In the genomic region with DNA sequence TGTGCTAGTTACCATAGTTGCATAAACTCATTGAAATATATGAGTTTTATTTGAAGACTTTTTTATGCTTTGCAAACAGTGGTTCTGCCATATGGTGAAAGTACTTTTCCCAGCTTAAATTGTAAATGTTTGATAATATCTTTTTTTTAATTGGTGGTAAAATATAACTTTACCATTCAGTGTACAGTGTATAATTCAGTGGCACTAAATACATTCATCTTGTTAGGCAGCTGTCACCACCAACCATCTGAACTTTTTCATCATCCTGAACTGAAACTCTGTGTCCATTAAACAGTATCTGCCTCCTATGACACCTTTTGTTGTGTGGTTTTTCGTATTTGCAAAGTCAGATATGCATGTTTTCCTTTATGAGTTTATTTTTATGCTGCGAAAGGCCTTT, we compare ENCODE assay signal across 14 cellular contexts. TPM values are rescaled to one million over a fixed set of nuclear protein-coding genes. Genes with fewer than 3 reads are reported as not detected.
A peak's percentile ranks its signal among the peaks of the same experiment; 100 is the strongest.
DNase-seq lines count a peak whose midpoint lies in the region; ATAC-seq and TF ChIP-seq lines count a peak whose summit lies in the region.
"Had no signal": no experiment of that assay in that cellular context is flagged by ENCODE, and none has a peak within 500 bp of the region (broad histone marks: within the 10 kb centered on the region; RNA-seq: fewer than 3 reads in every experiment).

No MANE protein-coding gene starts in this region.

- H3K4me2 ChIP-seq in KMS-11: peak overlapping the region; percentile 19
- H3K4me2 ChIP-seq: A549 had no signal

- H3K4me3 ChIP-seq in KMS-11 (IDR thresholded peaks at IDR 0.05; ENCODE audit: insufficient read depth, low read depth, low read length): no peak overlapping the region
- no peak overlapping the region for H3K4me3 ChIP-seq in naive thymus-derived CD4-positive, alpha-beta T cell (ENCODE audit: low read length)
- H3K4me3 ChIP-seq in CD8-positive, alpha-beta memory T cell (ENCODE audit: low read length): no peak overlapping the region
- H3K4me3 ChIP-seq: A549 had no signal

- CTCF ChIA-PET in naive thymus-derived CD4-positive, alpha-beta T cell (lab: Charles Lee): no interaction called here
- CTCF ChIA-PET in CD8-positive, alpha-beta memory T cell (lab: Charles Lee): interaction anchor here (0.7 to 1.1 kb wide), 2 partner anchors 12 to 20 kb away, joined by 3 read pairs; no protein-coding TSS in a partner anchor

- H3K27me3 ChIP-seq in KMS-11 (ENCODE audit: insufficient read depth, low read depth): no peaks in the 10 kb centered on the region
- H3K27me3 ChIP-seq in naive thymus-derived CD4-positive, alpha-beta T cell (ENCODE audit: control insufficient read depth in 2 of 2, insufficient read depth in 2 of 2, low read length in 2 of 2): no peaks in the 10 kb centered on the region
- H3K27me3 ChIP-seq in CD8-positive, alpha-beta memory T cell (ENCODE audit: insufficient read depth, low read length, poor library complexity, severe bottlenecking): no peaks in the 10 kb centered on the region

- POLR2A ChIA-PET in naive thymus-derived CD4-positive, alpha-beta T cell (lab: Charles Lee): no interaction called here
- POLR2A ChIA-PET in CD8-positive, alpha-beta memory T cell (lab: Charles Lee): no interaction called here

- peaks cover 14% of the 10 kb centered on the region for H3K36me3 Mint-ChIP-seq in activated naive CD4-positive, alpha-beta T cell treated with anti-CD3 and anti-CD28 coated beads, Interleukin-2, amount 50 U/mL, for 24 hours
- peaks cover 18% of the 10 kb centered on the region for H3K36me3 Mint-ChIP-seq in T-helper 17 cell (ENCODE audit: low read depth)
- H3K36me3 Mint-ChIP-seq in naive thymus-derived CD4-positive, alpha-beta T cell: peaks cover 12 to 64% (median 32%) of the 10 kb centered on the region in 5 donors
- H3K36me3 Mint-ChIP-seq in CD8-positive, alpha-beta memory T cell: peaks cover 17 to 88% (median 34%) of the 10 kb centered on the region in 3 donors

- H3K79me2 ChIP-seq in KMS-11 (ENCODE audit: insufficient read depth, low read depth): no peaks in the 10 kb centered on the region

- DNase-seq in activated naive CD4-positive, alpha-beta T cell treated with anti-CD3 and anti-CD28 coated beads, Interleukin-2, amount 50 U/mL, for 16 hours: no peak
- no peak for DNase-seq in T-helper 17 cell
- no peak for DNase-seq in naive thymus-derived CD4-positive, alpha-beta T cell
- no peak for DNase-seq in NCI-H2171 (lab: John Stamatoyannopoulos, UW)
- no peak for DNase-seq in CD8-positive, alpha-beta memory T cell
- DNase-seq: DMS53, GF-D8, HCEC 1CT, HFFc6 had no signal

- no peaks in the 10 kb centered on the region for H4K20me1 ChIP-seq in KMS-11 (ENCODE audit: insufficient read depth)

- no peaks in the 10 kb centered on the region for H3K9me3 Mint-ChIP-seq in activated naive CD4-positive, alpha-beta T cell treated with anti-CD3 and anti-CD28 coated beads, Interleukin-2, amount 50 U/mL, for 24 hours
- H3K9me3 Mint-ChIP-seq in naive thymus-derived CD4-positive, alpha-beta T cell: no peaks in the 10 kb centered on the region
- no peaks in the 10 kb centered on the region for H3K9me3 Mint-ChIP-seq in CD8-positive, alpha-beta memory T cell
- H3K9me3 Mint-ChIP-seq: CD14-positive monocyte, HFFc6 had no signal

- H3K9me3 ChIP-seq in T-helper 17 cell (ENCODE audit: control insufficient read depth, low read length, poor library complexity, severe bottlenecking): no peaks in the 10 kb centered on the region
- H3K9me3 ChIP-seq in naive thymus-derived CD4-positive, alpha-beta T cell (ENCODE audit: control insufficient read depth in 2 of 3, low read length in 3 of 3): no peaks in the 10 kb centered on the region
- H3K9me3 ChIP-seq in CD8-positive, alpha-beta memory T cell (ENCODE audit: low read length): no peaks in the 10 kb centered on the region
- H3K9me3 ChIP-seq: A549 had no signal

- H3K4me1 Mint-ChIP-seq in activated naive CD4-positive, alpha-beta T cell treated with anti-CD3 and anti-CD28 coated beads, Interleukin-2, amount 50 U/mL, for 24 hours: peaks cover 19% of the 10 kb centered on the region
- H3K4me1 Mint-ChIP-seq in T-helper 17 cell: peaks cover 12% of the 10 kb centered on the region
- H3K4me1 Mint-ChIP-seq in naive thymus-derived CD4-positive, alpha-beta T cell: peaks cover 5 to 37% (median 25%) of the 10 kb centered on the region in 7 donors
- H3K4me1 Mint-ChIP-seq in CD8-positive, alpha-beta memory T cell: peaks cover 17 to 31% (median 30%) of the 10 kb centered on the region in 3 donors
- H3K4me1 Mint-ChIP-seq: CD14-positive monocyte had no signal

- ATAC-seq in T-helper 17 cell: no peak
- ATAC-seq in naive thymus-derived CD4-positive, alpha-beta T cell: no peak
- ATAC-seq: A549, HepG2 had no signal

- no peak overlapping the region for H2AFZ ChIP-seq in KMS-11 (ENCODE audit: low read depth)

- no peak overlapping the region for H3K9ac ChIP-seq in KMS-11

- H3K27me3 Mint-ChIP-seq in activated naive CD4-positive, alpha-beta T cell treated with anti-CD3 and anti-CD28 coated beads, Interleukin-2, amount 50 U/mL, for 24 hours: no peaks in the 10 kb centered on the region
- H3K27me3 Mint-ChIP-seq in T-helper 17 cell: no peaks in the 10 kb centered on the region
- no peaks in the 10 kb centered on the region for H3K27me3 Mint-ChIP-seq in naive thymus-derived CD4-positive, alpha-beta T cell
- H3K27me3 Mint-ChIP-seq in CD8-positive, alpha-beta memory T cell: no peaks in the 10 kb centered on the region

- H3K27ac ChIP-seq in KMS-11: 0 out of 2 replicates have a peak overlapping the region, but pooled peaks have one; percentile 7
- no peak overlapping the region for H3K27ac ChIP-seq in naive thymus-derived CD4-positive, alpha-beta T cell (ENCODE audit: low read depth, low read length)
- no peak overlapping the region for H3K27ac ChIP-seq in CD8-positive, alpha-beta memory T cell (ENCODE audit: low read depth, low read length)
- H3K27ac ChIP-seq: A549 had no signal

- peaks cover 14% of the 10 kb centered on the region for H3K4me1 ChIP-seq in KMS-11 (ENCODE audit: low read depth, poor library complexity, severe bottlenecking)
- no peaks in the 10 kb centered on the region for H3K4me1 ChIP-seq in naive thymus-derived CD4-positive, alpha-beta T cell (ENCODE audit: control insufficient read depth in 2 of 2, insufficient read depth in 2 of 2, low read length in 2 of 2)
- H3K4me1 ChIP-seq in CD8-positive, alpha-beta memory T cell (ENCODE audit: insufficient read depth, low read length): no peaks in the 10 kb centered on the region
- H3K4me1 ChIP-seq: A549 had no signal

- no peak for TF ChIP-seq CTCF in KMS-11 (conservative IDR thresholded peaks at IDR 0.05; ENCODE audit: low read depth, low read length)

- H3K4me3 Mint-ChIP-seq in activated naive CD4-positive, alpha-beta T cell treated with anti-CD3 and anti-CD28 coated beads, Interleukin-2, amount 50 U/mL, for 24 hours: no peak overlapping the region
- no peak overlapping the region for H3K4me3 Mint-ChIP-seq in T-helper 17 cell
- H3K4me3 Mint-ChIP-seq in naive thymus-derived CD4-positive, alpha-beta T cell: no peak overlapping the region
- no peak overlapping the region for H3K4me3 Mint-ChIP-seq in CD8-positive, alpha-beta memory T cell
- H3K4me3 Mint-ChIP-seq: CD14-positive monocyte, HFFc6 had no signal

- peak overlapping the region; percentile 30 for H3K27ac Mint-ChIP-seq in activated naive CD4-positive, alpha-beta T cell treated with anti-CD3 and anti-CD28 coated beads, Interleukin-2, amount 50 U/mL, for 24 hours
- peak overlapping the region; percentile 2 for H3K27ac Mint-ChIP-seq in T-helper 17 cell
- peak overlapping the region in 5 of 9 donors; percentile 1 to 69 (median 55) for H3K27ac Mint-ChIP-seq in naive thymus-derived CD4-positive, alpha-beta T cell
- peak overlapping the region in 3 of 8 donors; percentile 8 to 48 (median 20) for H3K27ac Mint-ChIP-seq in CD8-positive, alpha-beta memory T cell

- no peaks in the 10 kb centered on the region for H3K36me3 ChIP-seq in KMS-11 (ENCODE audit: insufficient read depth)
- H3K36me3 ChIP-seq in naive thymus-derived CD4-positive, alpha-beta T cell (ENCODE audit: control insufficient read depth in 2 of 3, insufficient read depth in 3 of 3, low read length in 3 of 3): peaks cover 20 to 53% (median 32%) of the 10 kb centered on the region in 3 experiments
- H3K36me3 ChIP-seq in CD8-positive, alpha-beta memory T cell (ENCODE audit: insufficient read depth, low read length): peaks cover 55% of the 10 kb centered on the region

- intact Hi-C loops in naive thymus-derived CD4-positive, alpha-beta T cell (cut with micrococcal nuclease): loop anchor here in 1 of 2 donors (5.0 kb wide), 1 partner anchor 37 kb away; no protein-coding TSS in a partner anchor

RNA-seq across cellular contexts. Expression of a gene that starts 45.1 kb away (rescaled TPM):
- total RNA-seq in T-helper 17 cell: 10 to 100 TPM; 51.2 to 51.7 TPM
- total RNA-seq in naive thymus-derived CD4-positive, alpha-beta T cell: 10 to 100 TPM; 59.2 to 80.0 (median 65.6) TPM
- polyA plus RNA-seq in naive thymus-derived CD4-positive, alpha-beta T cell: 10 to 100 TPM; 16.7 to 23.4 TPM
- total RNA-seq in CD8-positive, alpha-beta memory T cell: 10 to 100 TPM; 36.7 to 42.4 TPM
- polyA plus RNA-seq in CD8-positive, alpha-beta memory T cell: 22.4 TPM
